12 cellular contexts compared by ENCODE assay signal in genomic region chr1:11923069-11923826, GRCh38. TPM values are rescaled to one million over a fixed set of nuclear protein-coding genes. Genes with fewer than 3 reads are reported as not detected.
DNase-seq lines count a peak whose midpoint lies in the region; TF ChIP-seq lines count a peak whose summit lies in the region.
"Had no signal": no experiment of that assay in that cellular context is flagged by ENCODE, and none has a peak within 500 bp of the region (broad histone marks: within the 10 kb centered on the region; RNA-seq: fewer than 3 reads in every experiment).

No MANE protein-coding gene starts in this region.

- H3K4me3 Mint-ChIP-seq in activated CD4-positive, alpha-beta T cell treated with anti-CD3 and anti-CD28 coated beads, Interleukin-2, amount 10 ng/mL, durations not matched to agents 7 days and 5 days = peak overlapping the region; percentile 73

- POLR2A ChIA-PET in activated CD4-positive, alpha-beta T cell treated with anti-CD3 and anti-CD28 coated beads, Interleukin-2, amount 10 ng/mL, durations not matched to agents 7 days and 5 days (lab: Charles Lee) = no interaction called here
- POLR2A ChIA-PET in OCI-LY7 (lab: Charles Lee) = no interaction called here

- H3K9me3 ChIP-seq in OCI-LY7 (ENCODE audit: low read length) = no peaks in the 10 kb centered on the region
- no peaks in the 10 kb centered on the region for H3K9me3 ChIP-seq in duodenal mucosa (ENCODE audit: control insufficient read depth in 1 of 2, low read length in 2 of 2)

- H3K4me3 ChIP-seq in OCI-LY7 (ENCODE audit: low read depth, low read length, poor library complexity, severe bottlenecking) = peak overlapping the region; percentile 75
- H3K4me3 ChIP-seq in duodenal mucosa (ENCODE audit: low read depth in 1 of 2, low read length in 2 of 2) = peak overlapping the region; percentile 68 to 81
- H3K4me3 ChIP-seq in rectal smooth muscle tissue (ENCODE audit: low read length) = peak overlapping the region; percentile 73
- H3K4me3 ChIP-seq: SK-N-MC had no signal

- DNase-seq in activated CD4-positive, alpha-beta T cell treated with anti-CD3 and anti-CD28 coated beads, Interleukin-2, amount 10 ng/mL, durations not matched to agents 7 days and 5 days = no peak
- DNase-seq in activated CD4-positive, alpha-beta T cell treated with anti-CD3 and anti-CD28 coated beads for 4 hours = no peak
- DNase-seq in OCI-LY7 (ENCODE audit: low spot score) (no peak), kidney tubule cell (ENCODE audit: low spot score) (no peak), ecto neural progenitor cell (ENCODE audit: low spot score) (no peak)
- no peak for DNase-seq in activated CD4-positive, CD25-positive, alpha-beta regulatory T cell (lab: John Stamatoyannopoulos, UW)
- DNase-seq: foreskin keratinocyte, GDM1, NCI-H526 treated with DMSO at 0.1 percent for 48 hours had no signal

- H3K27ac Mint-ChIP-seq in activated CD4-positive, alpha-beta T cell treated with anti-CD3 and anti-CD28 coated beads, Interleukin-2, amount 10 ng/mL, durations not matched to agents 7 days and 5 days = peak overlapping the region; percentile 0

- H3K36me3 ChIP-seq in OCI-LY7 (ENCODE audit: insufficient read depth, low read length) = peaks cover 63% of the 10 kb centered on the region
- peaks cover 23 to 41% of the 10 kb centered on the region in 2 donors for H3K36me3 ChIP-seq in duodenal mucosa (ENCODE audit: control insufficient read depth in 1 of 2, insufficient read depth in 2 of 2, low read length in 2 of 2)
- H3K36me3 ChIP-seq in rectal smooth muscle tissue (ENCODE audit: control insufficient read depth, insufficient read depth, low read length) = peaks cover 30% of the 10 kb centered on the region

- peak overlapping the region; percentile 92 for H3K4me2 ChIP-seq in OCI-LY7 (ENCODE audit: low read length)

- H3K27me3 ChIP-seq in duodenal mucosa (ENCODE audit: control insufficient read depth in 1 of 2, insufficient read depth in 2 of 2, low read length in 2 of 2) = no peaks in the 10 kb centered on the region
- no peaks in the 10 kb centered on the region for H3K27me3 ChIP-seq in rectal smooth muscle tissue (ENCODE audit: control insufficient read depth, insufficient read depth, low read length)
- H3K27me3 ChIP-seq: foreskin keratinocyte had no signal

- TF ChIP-seq CTCF in OCI-LY7 (conservative IDR thresholded peaks at IDR 0.05; ENCODE audit: low read length) = no peak

- CTCF ChIA-PET in activated CD4-positive, alpha-beta T cell treated with anti-CD3 and anti-CD28 coated beads, Interleukin-2, amount 10 ng/mL, durations not matched to agents 7 days and 5 days (lab: Charles Lee) = interaction anchor here (1.0 kb wide), 1 partner anchor 10 kb away, joined by 3 read pairs; no protein-coding TSS in a partner anchor
- CTCF ChIA-PET in OCI-LY7 (lab: Charles Lee; ENCODE audit: unreplicated experiment) = interaction anchor here (0.6 kb wide), 1 partner anchor 31 kb away, joined by 3 read pairs; no protein-coding TSS in a partner anchor

- no peaks in the 10 kb centered on the region for H3K27me3 Mint-ChIP-seq in activated CD4-positive, alpha-beta T cell treated with anti-CD3 and anti-CD28 coated beads, Interleukin-2, amount 10 ng/mL, durations not matched to agents 7 days and 5 days

- H3K27ac ChIP-seq in OCI-LY7 (ENCODE audit: low read depth, low read length, poor library complexity, severe bottlenecking) (no peak overlapping the region), duodenal mucosa (ENCODE audit: low read depth, low read length) (no peak overlapping the region), rectal smooth muscle tissue (ENCODE audit: low read depth, low read length) (no peak overlapping the region)
- H3K27ac ChIP-seq: foreskin keratinocyte, SK-N-MC had no signal

- H3K9ac ChIP-seq in duodenal mucosa (ENCODE audit: low read depth in 1 of 2, low read length in 2 of 2) = peak overlapping the region; percentile 16 to 43
- H3K9ac ChIP-seq in rectal smooth muscle tissue (ENCODE audit: low read length) = no peak overlapping the region

- H3K4me1 ChIP-seq in OCI-LY7 (ENCODE audit: insufficient read depth, low read length, poor library complexity, severe bottlenecking) = peaks cover 27% of the 10 kb centered on the region
- H3K4me1 ChIP-seq in duodenal mucosa (ENCODE audit: control insufficient read depth in 1 of 2, insufficient read depth in 2 of 2, low read length in 2 of 2) = peaks cover 41 to 69% of the 10 kb centered on the region in 2 donors
- H3K4me1 ChIP-seq in rectal smooth muscle tissue (ENCODE audit: control insufficient read depth, insufficient read depth, low read length) = peaks cover 28% of the 10 kb centered on the region

- H3K9me2 ChIP-seq in OCI-LY7 (ENCODE audit: insufficient read depth, low read length) = no peaks in the 10 kb centered on the region

- H4K20me1 ChIP-seq in OCI-LY7 (ENCODE audit: insufficient read depth, low read length) = peaks cover 17% of the 10 kb centered on the region

- peaks cover 31% of the 10 kb centered on the region for H3K79me2 ChIP-seq in OCI-LY7 (ENCODE audit: insufficient read depth, low read depth, low read length)

- no peak overlapping the region for H2AFZ ChIP-seq in OCI-LY7 (ENCODE audit: low read length)

- H3K9me3 Mint-ChIP-seq in activated CD4-positive, alpha-beta T cell treated with anti-CD3 and anti-CD28 coated beads, Interleukin-2, amount 10 ng/mL, durations not matched to agents 7 days and 5 days = no peaks in the 10 kb centered on the region

- intact Hi-C loops in OCI-LY7 (cut with micrococcal nuclease; ENCODE audit: unreplicated experiment) = no loop called here

- BruUV-seq in OCI-LY7 (replicated peaks; lab: Mats Ljungman, UMichigan) = no TSS peak

- H3K4me1 Mint-ChIP-seq in activated CD4-positive, alpha-beta T cell treated with anti-CD3 and anti-CD28 coated beads, Interleukin-2, amount 10 ng/mL, durations not matched to agents 7 days and 5 days = peaks cover 38% of the 10 kb centered on the region

- peaks cover 34% of the 10 kb centered on the region for H3K36me3 Mint-ChIP-seq in activated CD4-positive, alpha-beta T cell treated with anti-CD3 and anti-CD28 coated beads, Interleukin-2, amount 10 ng/mL, durations not matched to agents 7 days and 5 days (ENCODE audit: low read depth)

RNA-seq across cellular contexts. Expression of gene KIAA2013, which starts 3.0 kb away (rescaled TPM):
- total RNA-seq in activated CD4-positive, alpha-beta T cell treated with anti-CD3 and anti-CD28 coated beads, Interleukin-2, amount 10 ng/mL, durations not matched to agents 7 days and 5 days = 10 to 100 TPM; 35.1 to 36.8 TPM
- 42.3 and 48.3 TPM in 2 replicates for total RNA-seq in OCI-LY7 (2014; rRNA removed; shearing (Covaris generic))
- total RNA-seq in OCI-LY7 (2022) = 43.7 and 47.2 TPM in 2 replicates

RNA-seq across cellular contexts. Expression of gene PLOD1, which starts 11.3 kb away (rescaled TPM):
- 10 to 100 TPM; 10.5 to 11.1 TPM for total RNA-seq in activated CD4-positive, alpha-beta T cell treated with anti-CD3 and anti-CD28 coated beads, Interleukin-2, amount 10 ng/mL, durations not matched to agents 7 days and 5 days
- 9.4 and 11.3 TPM in 2 replicates for total RNA-seq in OCI-LY7 (2014; rRNA removed; shearing (Covaris generic))
- total RNA-seq in OCI-LY7 (2022) = 9.7 and 11.7 TPM in 2 replicates

RNA-seq across cellular contexts. Expression of gene MFN2, which starts 57.0 kb away (rescaled TPM):
- 10 to 100 TPM; 46.3 to 60.3 TPM for total RNA-seq in activated CD4-positive, alpha-beta T cell treated with anti-CD3 and anti-CD28 coated beads, Interleukin-2, amount 10 ng/mL, durations not matched to agents 7 days and 5 days
- total RNA-seq in OCI-LY7 (2014; rRNA removed; shearing (Covaris generic)) = 28.3 and 32.2 TPM in 2 replicates
- 52.7 and 55.9 TPM in 2 replicates for total RNA-seq in OCI-LY7 (2022)
